8 cellular contexts compared by ENCODE assay signal in the genomic region with DNA sequence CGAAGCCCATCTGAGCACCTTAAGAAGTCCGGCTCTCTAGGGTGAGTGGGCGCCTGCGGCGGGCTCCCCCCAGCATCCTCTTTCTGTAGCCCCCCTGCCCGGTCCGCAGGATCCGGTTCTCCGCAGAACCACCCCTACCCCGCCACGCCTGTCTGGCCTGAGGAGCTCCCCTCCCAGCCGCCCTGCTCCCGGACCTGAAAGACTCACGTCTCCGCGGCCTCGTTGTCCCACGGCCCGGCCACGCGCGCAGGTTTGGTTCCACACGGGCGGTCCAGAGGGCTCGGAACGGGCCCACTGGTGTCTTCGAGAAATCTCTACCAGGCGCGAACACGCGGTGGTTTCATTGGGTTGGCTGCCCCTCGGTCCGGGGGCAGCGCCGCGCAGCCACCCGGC. TPM values are rescaled to one million over a fixed set of nuclear protein-coding genes. Genes with fewer than 3 reads are reported as not detected.
DNase-seq lines count a peak whose midpoint lies in the region; ATAC-seq and TF ChIP-seq lines count a peak whose summit lies in the region.

No MANE protein-coding gene starts in this region.

- no peaks in the 10 kb centered on the region for H3K27me3 Mint-ChIP-seq in neural progenitor cell (ENCODE audit: insufficient read depth, low read depth)

- H3F3A ChIP-seq in neural progenitor cell (ENCODE audit: low read depth): peaks cover 8% of the 10 kb centered on the region

- H3K9ac ChIP-seq in Karpas-422 (ENCODE audit: low read length) (peak overlapping the region; percentile 95), neural progenitor cell (peak overlapping the region; percentile 56)

- no peaks in the 10 kb centered on the region for H3K9me3 Mint-ChIP-seq in neural progenitor cell

- H3K27ac ChIP-seq in AG04450 (ENCODE audit: low read depth, low read length): peak overlapping the region; percentile 100
- H3K27ac ChIP-seq in Karpas-422 (ENCODE audit: low read length): peak overlapping the region; percentile 46; the same call in 1 of the 2 replicates
- peak overlapping the region; percentile 98 for H3K27ac ChIP-seq in ectodermal cell (ENCODE audit: insufficient read depth, low read depth, low read length, poor library complexity, severe bottlenecking)
- H3K27ac ChIP-seq in neural progenitor cell: no peak overlapping the region

- H4K20me1 ChIP-seq in Karpas-422 (ENCODE audit: insufficient read depth, low read depth, low read length) (peaks cover 6% of the 10 kb centered on the region; the same call in 1 of the 2 replicates), neural progenitor cell (ENCODE audit: low read depth) (peaks cover 61% of the 10 kb centered on the region)

- H3K4me3 Mint-ChIP-seq in neural progenitor cell: peak overlapping the region; percentile 91

- peak overlapping the region; percentile 96 for H2AFZ ChIP-seq in Karpas-422 (ENCODE audit: low read length)
- peak overlapping the region; percentile 95 for H2AFZ ChIP-seq in neural progenitor cell (replicated peaks)

- no peaks in the 10 kb centered on the region for H3K9me2 ChIP-seq in Karpas-422 (replicated peaks; ENCODE audit: insufficient read depth, low read length)

- H3K4me1 ChIP-seq in Karpas-422 (ENCODE audit: low read length) (peaks cover 37% of the 10 kb centered on the region), ectodermal cell (ENCODE audit: control insufficient read depth, insufficient read depth, low read length) (peaks cover 6% of the 10 kb centered on the region), neural progenitor cell (peaks cover 5% of the 10 kb centered on the region)

- no peak for DNase-seq in AG04450 (ENCODE audit: low read depth, low spot score)
- DNase-seq in Karpas-422: no peak
- DNase-seq in neural progenitor cell (ENCODE audit: low spot score): no peak
- no peak for DNase-seq in central memory CD4-positive, alpha-beta T cell
- DNase-seq in NCI-H2227 (lab: John Stamatoyannopoulos, UW; ENCODE audit: unreplicated experiment): no peak
- DNase-seq in NCI-H524 (lab: John Stamatoyannopoulos, UW): no peak

- POLR2A ChIA-PET in AG04450 (lab: Yijun Ruan, JAX): interaction anchor here (0.8 to 0.9 kb wide), 2 partner anchors 29 to 111 kb away, joined by 3 read pairs; no protein-coding TSS in a partner anchor

- peaks cover 16% of the 10 kb centered on the region for H3K36me3 Mint-ChIP-seq in neural progenitor cell

- H3K9me3 ChIP-seq in AG04450 (ENCODE audit: control insufficient read depth, insufficient read depth, low read length) (peaks cover 3% of the 10 kb centered on the region; the same call in 1 of the 2 replicates), Karpas-422 (ENCODE audit: low read length) (no peaks in the 10 kb centered on the region), ectodermal cell (ENCODE audit: control insufficient read depth, low read length) (no peaks in the 10 kb centered on the region), neural progenitor cell (ENCODE audit: low read depth) (no peaks in the 10 kb centered on the region)

- H3K4me3 ChIP-seq in AG04450 (ENCODE audit: low read depth, low read length) (peak overlapping the region; percentile 97), Karpas-422 (ENCODE audit: low read length) (peak overlapping the region; percentile 89), ectodermal cell (ENCODE audit: insufficient read depth, low read depth, low read length) (peak overlapping the region; percentile 72), neural progenitor cell (peak overlapping the region; percentile 76)

- H3K27me3 ChIP-seq in AG04450 (ENCODE audit: control insufficient read depth, insufficient read depth, low read length) (no peaks in the 10 kb centered on the region), Karpas-422 (ENCODE audit: low read length) (no peaks in the 10 kb centered on the region), ectodermal cell (ENCODE audit: control insufficient read depth, insufficient read depth, low read length, poor library complexity, severe bottlenecking) (no peaks in the 10 kb centered on the region), neural progenitor cell (no peaks in the 10 kb centered on the region)

- 0% methylated on average over 37 of the region's 37 CpGs for WGBS in ectodermal cell, 2 experiments

- peak overlapping the region; percentile 85 for H3K4me2 ChIP-seq in Karpas-422 (ENCODE audit: low read depth, low read length, poor library complexity, severe bottlenecking)
- H3K4me2 ChIP-seq in neural progenitor cell: peak overlapping the region; percentile 90

- H3K27ac Mint-ChIP-seq in neural progenitor cell: no peak overlapping the region

- CTCF ChIA-PET in AG04450 (lab: Charles Lee): interaction anchor here (2.2 kb wide), 2 partner anchors 112 to 156 kb away, joined by 7 to 10 read pairs; no protein-coding TSS in a partner anchor

- TF ChIP-seq CTCF in AG04450 (IDR thresholded peaks at IDR 0.05; ENCODE audit: low read depth, low read length): no peak
- TF ChIP-seq CTCF in neural progenitor cell (IDR thresholded peaks at IDR 0.05): no peak

- peak; percentile 11 for ATAC-seq in GM21360 (IDR thresholded peaks at IDR 0.05; ENCODE audit: unreplicated experiment)

- H3K36me3 ChIP-seq in Karpas-422 (ENCODE audit: insufficient read depth, low read length): peaks cover 3% of the 10 kb centered on the region; the same call in 1 of the 2 replicates
- H3K36me3 ChIP-seq in ectodermal cell (ENCODE audit: control insufficient read depth, insufficient read depth, low read length): peaks cover 10% of the 10 kb centered on the region
- no peaks in the 10 kb centered on the region for H3K36me3 ChIP-seq in neural progenitor cell

- H3K79me2 ChIP-seq in Karpas-422 (ENCODE audit: low read length) (peaks cover 83% of the 10 kb centered on the region), neural progenitor cell (ENCODE audit: low read depth) (peaks cover 74% of the 10 kb centered on the region)

- H3K4me1 Mint-ChIP-seq in neural progenitor cell: peaks cover 26% of the 10 kb centered on the region

RNA-seq across cellular contexts. Expression of a gene that starts 0.2 kb away (rescaled TPM):
- polyA plus RNA-seq in AG04450 (2011; rRNA removed): 108 and 123 TPM in 2 replicates
- 99.7 and 119 TPM in 2 replicates for polyA minus RNA-seq in AG04450 (2011; rRNA and poly(A)+ RNA removed)
- 72.6 and 114 TPM in 2 replicates for total RNA-seq in Karpas-422 (2014; rRNA removed; shearing (Covaris generic); ENCODE audit: low replicate concordance)
- polyA plus RNA-seq in ectodermal cell (2013, experiment 1 of 4): 77.9 TPM
- 77.1 TPM for polyA plus RNA-seq in ectodermal cell (2013, experiment 2 of 4)
- polyA plus RNA-seq in ectodermal cell (2013, experiment 3 of 4): 74.6 TPM
- 83.0 TPM for polyA plus RNA-seq in ectodermal cell (2013, experiment 4 of 4)
- total RNA-seq in neural progenitor cell (ENCODE audit: low replicate concordance): 70.6 and 92.5 TPM in 2 replicates

RNA-seq across cellular contexts. Expression of a gene that starts 0.8 kb away (rescaled TPM):
- polyA plus RNA-seq in AG04450 (2011; rRNA removed): 116 and 122 TPM in 2 replicates
- polyA minus RNA-seq in AG04450 (2011; rRNA and poly(A)+ RNA removed): 136 and 145 TPM in 2 replicates
- 124 and 167 TPM in 2 replicates for total RNA-seq in Karpas-422 (2014; rRNA removed; shearing (Covaris generic); ENCODE audit: low replicate concordance)
- polyA plus RNA-seq in ectodermal cell (2013, experiment 1 of 4): 107 TPM
- polyA plus RNA-seq in ectodermal cell (2013, experiment 2 of 4): 96.4 TPM
- 82.7 TPM for polyA plus RNA-seq in ectodermal cell (2013, experiment 3 of 4)
- polyA plus RNA-seq in ectodermal cell (2013, experiment 4 of 4): 79.6 TPM
- 104 and 171 TPM in 2 replicates for total RNA-seq in neural progenitor cell (ENCODE audit: low replicate concordance)

RNA-seq across cellular contexts. Expression of a gene that starts 58.4 kb away (rescaled TPM):
- 4.2 and 5.1 TPM in 2 replicates for polyA plus RNA-seq in AG04450 (2011; rRNA removed)
- 9.3 and 9.9 TPM in 2 replicates for polyA minus RNA-seq in AG04450 (2011; rRNA and poly(A)+ RNA removed)
- total RNA-seq in Karpas-422 (2014; rRNA removed; shearing (Covaris generic); ENCODE audit: low replicate concordance): not detected in 2 replicates
- 0.35 TPM for polyA plus RNA-seq in ectodermal cell (2013, experiment 1 of 4)
- 0.59 TPM for polyA plus RNA-seq in ectodermal cell (2013, experiment 2 of 4)
- 0.16 TPM for polyA plus RNA-seq in ectodermal cell (2013, experiment 3 of 4)
- polyA plus RNA-seq in ectodermal cell (2013, experiment 4 of 4): 0.65 TPM
- 0.36 and 1.1 TPM in 2 replicates for total RNA-seq in neural progenitor cell (ENCODE audit: low replicate concordance)
